In the genomic region with DNA sequence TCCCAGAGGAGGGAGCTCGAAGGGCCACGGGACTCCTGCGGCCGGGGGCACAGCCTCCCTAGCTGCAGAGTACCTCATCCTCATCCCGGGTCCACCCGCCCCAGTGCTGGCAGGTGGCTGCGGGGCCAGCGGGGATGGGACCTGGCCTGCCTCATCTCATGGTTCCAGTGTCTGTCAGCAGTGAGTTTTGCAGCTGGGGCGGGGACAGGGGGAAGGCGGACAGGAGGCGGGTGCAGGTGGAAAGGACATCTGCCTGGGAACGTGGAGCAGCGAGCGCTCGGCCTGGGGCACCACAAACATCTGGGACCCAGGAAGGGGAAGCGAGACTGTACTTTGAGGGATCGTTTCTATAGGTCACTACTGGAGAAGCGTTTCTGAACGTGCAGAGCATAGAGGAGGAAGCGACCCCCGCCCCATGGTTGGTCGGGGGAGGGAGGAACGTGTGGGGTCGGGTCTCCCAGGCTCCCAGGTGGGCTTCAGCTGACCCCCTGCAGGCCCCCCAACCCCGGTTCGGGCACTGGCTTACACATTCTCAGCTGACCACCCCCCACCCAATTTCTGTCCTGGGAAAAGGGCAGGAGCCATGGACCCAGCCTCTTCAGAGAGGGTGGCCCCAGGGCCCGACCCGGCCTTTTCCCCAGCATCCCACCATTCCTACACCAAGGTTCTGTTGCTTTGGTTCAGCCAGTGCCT, we compare ENCODE assay signal across 18 cellular contexts. TPM values are rescaled to one million over a fixed set of nuclear protein-coding genes. Genes with fewer than 3 reads are reported as not detected.
DNase-seq lines count a peak whose midpoint lies in the region; ATAC-seq, FAIRE-seq and TF ChIP-seq lines count a peak whose summit lies in the region.
"Had no signal": no experiment of that assay in that cellular context is flagged by ENCODE, and none has a peak within 500 bp of the region (broad histone marks: within the 10 kb centered on the region; RNA-seq: fewer than 3 reads in every experiment).

No MANE protein-coding gene starts in this region.

- dilution Hi-C loops in keratinocyte (cut with MboI; ENCODE audit: extremely low pct_ligation_motif_present, low sequenced_read_pairs): no loop called here

- H3K4me3 ChIP-seq in left ventricle myocardium inferior (no peak overlapping the region), OCI-LY3 (ENCODE audit: low read length) (no peak overlapping the region), keratinocyte (ENCODE audit: control insufficient read depth in 2 of 3, extremely low read depth in 1 of 3, insufficient read depth in 2 of 3, low read depth in 1 of 3, low read length in 3 of 3) (no peak overlapping the region)
- H3K4me3 ChIP-seq: pancreas had no signal

- FAIRE-seq in keratinocyte (lab: Jason Lieb, UNC): peak; percentile 9
- no peak for FAIRE-seq in D721Med (lab: Jason Lieb, UNC)
- FAIRE-seq: pancreas had no signal

- H3K27me3 ChIP-seq in left ventricle myocardium inferior (ENCODE audit: low read depth): no peaks in the 10 kb centered on the region
- no peaks in the 10 kb centered on the region for H3K27me3 ChIP-seq in OCI-LY3 (ENCODE audit: low read depth, low read length)
- H3K27me3 ChIP-seq in keratinocyte (ENCODE audit: control insufficient read depth, extremely low read depth, insufficient read depth, low read length): peaks cover 4% of the 10 kb centered on the region
- H3K27me3 ChIP-seq: pancreas had no signal

- H3K9me3 ChIP-seq in left ventricle myocardium inferior (replicated peaks): no peaks in the 10 kb centered on the region
- no peaks in the 10 kb centered on the region for H3K9me3 ChIP-seq in OCI-LY3 (ENCODE audit: insufficient read depth, low read length)
- H3K9me3 ChIP-seq in keratinocyte (ENCODE audit: control insufficient read depth, low read depth, low read length): no peaks in the 10 kb centered on the region
- H3K9me3 ChIP-seq: pancreas had no signal

- DNase-seq in left ventricle myocardium inferior: no peak
- DNase-seq in left ventricle myocardium superior: no peak
- DNase-seq in keratinocyte (ENCODE audit: low read depth, low spot score): no peak
- DNase-seq in NCI-H1092 treated with DMSO at 0.1 percent for 48 hours (lab: John Stamatoyannopoulos, UW): no peak
- no peak for DNase-seq in OCI-M2 (lab: John Stamatoyannopoulos, UW; ENCODE audit: unreplicated experiment)
- no peak for DNase-seq in DMS79 treated with DMSO at 0.1 percent for 48 hours (lab: John Stamatoyannopoulos, UW)
- no peak for DNase-seq in D721Med (ENCODE audit: insufficient read length, low spot score)
- DNase-seq: activated CD4-positive, alpha-beta T cell treated with anti-CD3 and anti-CD28 coated beads, Interleukin-2, amount 10 ng/mL, durations not matched to agents 7 days and 5 days; activated naive CD4-positive, alpha-beta T cell treated with Interleukin-2 at 50 U/mL for 16 hours; aorta; KG1; NCI-H146; NCI-H446 treated with DMSO at 0.1 percent for 48 hours; OCI-M1; stimulated activated CD4-positive, alpha-beta T cell treated with anti-CD3 and anti-CD28 coated beads, Interleukin-1b, Interleukin-23, amount 100 ng/mL, for 48 hours had no signal

- H3K9me1 ChIP-seq in keratinocyte (ENCODE audit: control insufficient read depth, extremely low read depth, insufficient read depth, low read length): peaks cover 2% of the 10 kb centered on the region

- H3K79me2 ChIP-seq in OCI-LY3 (ENCODE audit: low read length) (no peaks in the 10 kb centered on the region), keratinocyte (ENCODE audit: control insufficient read depth, insufficient read depth, low read length) (no peaks in the 10 kb centered on the region)

- no peaks in the 10 kb centered on the region for H3K36me3 ChIP-seq in left ventricle myocardium inferior
- H3K36me3 ChIP-seq in OCI-LY3 (replicated peaks; ENCODE audit: low read depth, low read length): no peaks in the 10 kb centered on the region
- no peaks in the 10 kb centered on the region for H3K36me3 ChIP-seq in keratinocyte (ENCODE audit: control insufficient read depth in 2 of 2, extremely low read depth in 1 of 2, insufficient read depth in 2 of 2, low read length in 2 of 2)
- H3K36me3 ChIP-seq: pancreas had no signal

- no peak overlapping the region for H3K9ac ChIP-seq in OCI-LY3 (ENCODE audit: low read length)
- peak overlapping the region; percentile 66 for H3K9ac ChIP-seq in keratinocyte (ENCODE audit: control insufficient read depth, extremely low read depth, insufficient read depth, low read length)

- H3K4me1 ChIP-seq in left ventricle myocardium inferior (peaks cover 53% of the 10 kb centered on the region), OCI-LY3 (ENCODE audit: low read length) (peaks cover 12% of the 10 kb centered on the region; the same call in 1 of the 2 replicates), keratinocyte (ENCODE audit: control insufficient read depth, extremely low read depth, insufficient read depth, low read length) (peaks cover 22% of the 10 kb centered on the region)
- H3K4me1 ChIP-seq: pancreas had no signal

- intact Hi-C loops in left ventricle myocardium inferior (cut with micrococcal nuclease) (no loop called here), left ventricle myocardium superior (cut with micrococcal nuclease) (no loop called here)

- H2AFZ ChIP-seq in OCI-LY3 (ENCODE audit: low read depth, low read length) (no peak overlapping the region), keratinocyte (ENCODE audit: control insufficient read depth, low read length) (no peak overlapping the region)

- H3K27ac ChIP-seq in left ventricle myocardium inferior (replicated peaks) (peak overlapping the region; percentile 82), OCI-LY3 (ENCODE audit: low read length) (no peak overlapping the region), keratinocyte (ENCODE audit: control insufficient read depth, insufficient read depth, low read length) (no peak overlapping the region)
- H3K27ac ChIP-seq: pancreas had no signal

- H3K4me2 ChIP-seq in OCI-LY3 (ENCODE audit: low read length): 0 out of 2 replicates have a peak overlapping the region, but pooled peaks have one; percentile 5
- H3K4me2 ChIP-seq in keratinocyte (ENCODE audit: control insufficient read depth, extremely low read depth, insufficient read depth, low read depth, low read length): peak overlapping the region; percentile 3

- no peak for TF ChIP-seq CTCF in left ventricle myocardium inferior (IDR thresholded peaks at IDR 0.05; ENCODE audit: borderline replicate concordance)
- no peak for TF ChIP-seq CTCF in OCI-LY3 (IDR thresholded peaks at IDR 0.05; ENCODE audit: low read depth, low read length)
- no peak for TF ChIP-seq CTCF in keratinocyte (optimal IDR thresholded peaks at IDR 0.05 in 1 of 3, IDR thresholded peaks at IDR 0.05 in 1 of 3, conservative IDR thresholded peaks at IDR 0.05 in 1 of 3; ENCODE audit: extremely low read depth in 1 of 3, insufficient read depth in 2 of 3, low read length in 3 of 3)
- no peak for TF ChIP-seq CTCF in D721Med (IDR thresholded peaks at IDR 0.05; ENCODE audit: insufficient read depth, missing control alignments)

- H4K20me1 ChIP-seq in OCI-LY3 (ENCODE audit: insufficient read depth, low read length) (no peaks in the 10 kb centered on the region), keratinocyte (ENCODE audit: control insufficient read depth, extremely low read depth, insufficient read depth, low read length) (no peaks in the 10 kb centered on the region)

- no peak for ATAC-seq in left ventricle myocardium superior
- ATAC-seq: pancreas, SK-N-SH treated with all-trans-retinoic acid at 6 μM for 48 hours had no signal

RNA-seq across cellular contexts. Expression of a gene that starts 56.5 kb away (rescaled TPM):
- total RNA-seq in left ventricle myocardium inferior (17.6 TPM), left ventricle myocardium superior (15.4 TPM)
- polyA plus RNA-seq in keratinocyte: 6.1 to 10.6 TPM (median 9.2 TPM) in 3 replicates
- polyA plus RNA-seq in keratinocyte (2011; ENCODE audit: low read depth): 29.9 TPM
- 4.8 and 10.2 TPM in 2 replicates for polyA plus RNA-seq in keratinocyte (2011; cell fraction: cytosol; rRNA removed)
- 93.0 and 122 TPM in 2 replicates for polyA plus RNA-seq in keratinocyte (2011; cell fraction: nucleus; rRNA removed)
- 34.8 and 46.5 TPM in 2 replicates for polyA plus RNA-seq in keratinocyte (2012; ENCODE audit: low replicate concordance)
- 34.6 to 70.3 TPM (median 38.1 TPM) in 3 replicates for polyA minus RNA-seq in keratinocyte
- 87.9 TPM for polyA minus RNA-seq in keratinocyte (2011; cell fraction: cytosol; rRNA and poly(A)+ RNA removed)
- 267 and 300 TPM in 2 replicates for polyA minus RNA-seq in keratinocyte (2011; cell fraction: nucleus; rRNA and poly(A)+ RNA removed)
